ENCODE assay signal across 8 cellular contexts in the genomic region with DNA sequence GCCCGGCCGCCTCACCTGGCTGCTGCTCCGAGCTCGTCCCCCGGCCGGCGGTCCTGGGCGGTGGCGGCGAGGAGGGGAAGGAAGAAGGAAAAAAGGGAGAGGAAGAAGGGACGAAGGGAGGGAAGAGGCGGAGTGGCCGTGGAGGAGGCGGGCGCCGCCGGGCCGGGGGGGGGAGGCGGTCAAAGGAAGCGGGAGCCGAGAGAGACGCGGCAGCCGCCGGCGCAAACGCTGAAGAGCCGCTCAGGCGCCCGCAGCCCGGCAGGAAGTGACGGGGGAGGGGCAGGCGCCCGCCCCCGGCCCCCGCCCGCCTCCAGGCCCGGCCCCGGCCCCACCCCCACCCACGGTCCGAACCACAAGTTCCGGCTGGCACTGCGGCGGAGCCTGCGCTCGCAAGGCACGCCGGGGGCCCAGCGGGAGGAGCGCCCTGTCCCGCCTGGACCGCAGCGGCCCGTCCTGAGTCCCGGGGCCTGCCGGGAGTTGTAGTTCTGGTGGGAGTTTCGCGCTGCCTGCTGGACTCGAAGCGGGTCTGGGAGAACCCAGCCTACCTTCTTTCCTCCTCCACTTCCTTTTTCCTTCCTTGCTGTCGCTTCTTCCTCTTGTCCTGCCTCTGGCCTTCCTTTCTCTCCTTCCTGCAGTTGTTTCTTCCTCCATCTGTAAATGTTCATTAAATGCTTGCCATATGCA. TPM values are rescaled to one million over a fixed set of nuclear protein-coding genes. Genes with fewer than 3 reads are reported as not detected.
DNase-seq lines count a peak whose midpoint lies in the region; ATAC-seq lines count a peak whose summit lies in the region.

A gene with protein sequence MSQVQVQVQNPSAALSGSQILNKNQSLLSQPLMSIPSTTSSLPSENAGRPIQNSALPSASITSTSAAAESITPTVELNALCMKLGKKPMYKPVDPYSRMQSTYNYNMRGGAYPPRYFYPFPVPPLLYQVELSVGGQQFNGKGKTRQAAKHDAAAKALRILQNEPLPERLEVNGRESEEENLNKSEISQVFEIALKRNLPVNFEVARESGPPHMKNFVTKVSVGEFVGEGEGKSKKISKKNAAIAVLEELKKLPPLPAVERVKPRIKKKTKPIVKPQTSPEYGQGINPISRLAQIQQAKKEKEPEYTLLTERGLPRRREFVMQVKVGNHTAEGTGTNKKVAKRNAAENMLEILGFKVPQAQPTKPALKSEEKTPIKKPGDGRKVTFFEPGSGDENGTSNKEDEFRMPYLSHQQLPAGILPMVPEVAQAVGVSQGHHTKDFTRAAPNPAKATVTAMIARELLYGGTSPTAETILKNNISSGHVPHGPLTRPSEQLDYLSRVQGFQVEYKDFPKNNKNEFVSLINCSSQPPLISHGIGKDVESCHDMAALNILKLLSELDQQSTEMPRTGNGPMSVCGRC (minus strand): TSS at position 234 of the 684 bp plus-strand sequence. CDS start 22,133 bp downstream, outside the sequence.

- peaks cover 41 to 53% of the 10 kb centered on the region in 2 donors for H3K4me1 Mint-ChIP-seq in immature natural killer cell

- ATAC-seq in GM19023 (IDR thresholded peaks at IDR 0.05; ENCODE audit: unreplicated experiment) (peak; percentile 85), HG03280 (IDR thresholded peaks at IDR 0.05; ENCODE audit: unreplicated experiment) (peak; percentile 88)

- DNase-seq in AG08396 (ENCODE audit: low spot score) (peak; percentile 99), NCI-H345 treated with DMSO at 0.1 percent for 48 hours (lab: John Stamatoyannopoulos, UW; ENCODE audit: unreplicated experiment) (peak; percentile 93), caudate nucleus (lab: John Stamatoyannopoulos, UW) (peak; percentile 48 to 98 (median 93)), immature natural killer cell (peak; percentile 91 to 93 (median 92)), smooth muscle cell of the brain vasculature (ENCODE audit: low read depth, low spot score) (peak; percentile 88)
- peak; percentile 88 to 96 (median 92) for DNase-seq in activated CD4-positive, CD25-positive, alpha-beta regulatory T cell (lab: John Stamatoyannopoulos, UW)

- peak within 1 kb of the TSS; percentile 89 to 96 (median 94) for H3K27ac Mint-ChIP-seq in immature natural killer cell

- peak within 1 kb of the TSS; percentile 89 to 98 (median 93) for H3K4me3 Mint-ChIP-seq in immature natural killer cell

- peaks cover 13 to 21% (median 21%) of the 10 kb centered on the region in 3 donors for H3K27me3 Mint-ChIP-seq in immature natural killer cell (ENCODE audit: low read depth in 3 of 3)

- H3K9me3 Mint-ChIP-seq in immature natural killer cell, result no peaks in the 10 kb centered on the region

- peak within 1 kb of the TSS; percentile 80 for H3K27ac ChIP-seq in caudate nucleus (ENCODE audit: low read depth, low read length)

- H3K36me3 Mint-ChIP-seq in immature natural killer cell, result peaks cover 0 to 3% (median 0%) of the 10 kb centered on the region in 3 donors

RNA-seq across cellular contexts. Expression of the gene that starts here (rescaled TPM):
- 10 to 100 TPM; 18.0 to 43.3 (median 18.2) TPM for polyA plus RNA-seq in immature natural killer cell

Comparison
In these comparisons a context has a peak if more than half of its experiments do, and no peak if none do; other contexts are left out.
1. Peak in every context shown above with its lines: DNase-seq, ATAC-seq and H3K27ac ChIP-seq.